Comparison of ENCODE assay signal across 8 cellular contexts in the genomic region with DNA sequence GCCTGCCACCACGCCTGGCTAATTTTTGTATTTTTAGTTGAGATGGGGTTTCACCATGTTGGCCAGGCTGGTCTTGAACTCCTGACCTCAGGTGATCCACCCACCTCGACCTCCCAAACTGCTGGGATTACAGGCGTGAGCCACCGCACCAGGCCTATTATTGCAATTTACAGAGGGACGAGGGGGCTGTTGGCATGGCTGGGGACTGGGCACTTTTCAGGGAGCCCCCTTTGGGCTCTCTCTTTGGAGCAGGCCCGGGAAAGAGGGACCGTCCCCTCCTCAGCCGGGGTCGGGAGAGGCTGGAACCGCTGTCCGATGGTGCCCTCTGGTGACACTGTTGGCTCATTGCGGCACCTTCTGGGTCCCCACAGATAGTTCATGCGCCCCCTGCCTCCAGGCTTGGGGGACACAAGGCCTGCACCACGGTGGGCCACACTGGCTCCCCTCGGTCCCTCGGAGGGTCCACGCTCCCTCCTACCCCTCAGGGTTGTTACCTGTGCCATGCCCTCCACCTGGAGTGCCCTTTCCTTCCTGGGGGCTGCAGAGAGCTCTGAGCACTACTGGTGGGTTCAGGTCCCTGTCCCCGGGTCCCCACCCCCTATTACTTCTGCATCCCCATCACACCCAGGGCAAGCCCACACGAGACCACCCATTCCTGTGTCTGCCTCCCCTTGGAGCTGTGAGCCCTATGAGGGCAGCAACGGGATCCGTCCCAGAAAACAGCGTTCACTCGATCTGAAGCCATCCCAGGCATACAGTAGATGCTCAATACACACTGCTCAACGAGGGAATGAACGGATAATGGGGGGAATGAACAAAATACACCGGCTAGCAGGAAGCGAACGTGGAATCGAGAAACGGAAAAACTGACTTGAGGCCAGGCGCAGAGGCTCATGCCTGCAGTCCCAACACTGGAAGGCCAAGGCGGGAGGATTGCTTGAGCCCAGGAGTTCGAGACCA. TPM values are rescaled to one million over a fixed set of nuclear protein-coding genes. Genes with fewer than 3 reads are reported as not detected.
DNase-seq lines count a peak whose midpoint lies in the region; ATAC-seq and TF ChIP-seq lines count a peak whose summit lies in the region.

No MANE protein-coding gene starts in this region.

- DNase-seq in BE2C (peak; percentile 84), HAP-1 (ENCODE audit: low spot score in 2 of 2) (peak; percentile 58 to 87), fibroblast of pulmonary artery (ENCODE audit: low read depth) (peak; percentile 44), NCI-H774 (lab: John Stamatoyannopoulos, UW) (no peak)
- peak; percentile 73 for DNase-seq in activated T-cell treated with anti-CD3 and anti-CD28 coated beads, Interleukin-2, amount 50 U/mL, for 1 hour

- H3K4me2 ChIP-seq in parathyroid adenoma (ENCODE audit: low read length), result no peak overlapping the region

- H3K27ac ChIP-seq in parathyroid adenoma, result no peak overlapping the region

- peak; percentile 91 for TF ChIP-seq CTCF in BE2C (IDR thresholded peaks at IDR 0.05; ENCODE audit: low read depth, low read length)
- TF ChIP-seq CTCF in fibroblast of pulmonary artery (IDR thresholded peaks at IDR 0.05; ENCODE audit: low read length, missing control alignments), result peak; percentile 72
- peak; percentile 76 for TF ChIP-seq CTCF in parathyroid adenoma (IDR thresholded peaks at IDR 0.05)

- no peak overlapping the region for H3K9ac ChIP-seq in parathyroid adenoma

- H3K9me3 ChIP-seq in BE2C, result no peaks in the 10 kb centered on the region
- no peaks in the 10 kb centered on the region for H3K9me3 ChIP-seq in HAP-1
- H3K9me3 ChIP-seq in parathyroid adenoma (ENCODE audit: control insufficient read depth, low read length), result no peaks in the 10 kb centered on the region

- H3K79me2 ChIP-seq in parathyroid adenoma, result peaks cover 14% of the 10 kb centered on the region

- in situ Hi-C loops in HAP-1 (cut with MboI; ENCODE audit: low sequenced_read_pairs), result loop anchor here (10.0 kb wide), 1 partner anchor 229 kb away; no protein-coding TSS in a partner anchor

- H3K4me3 ChIP-seq in BE2C (ENCODE audit: low read depth, low read length) (no peak overlapping the region), HAP-1 (no peak overlapping the region), fibroblast of pulmonary artery (replicated peaks; ENCODE audit: low read depth, low read length) (no peak overlapping the region), parathyroid adenoma (ENCODE audit: low read depth, low read length) (no peak overlapping the region)

- H2AFZ ChIP-seq in parathyroid adenoma, result peak overlapping the region; percentile 73

- H3K27me3 ChIP-seq in BE2C, result no peaks in the 10 kb centered on the region
- no peaks in the 10 kb centered on the region for H3K27me3 ChIP-seq in HAP-1 (ENCODE audit: low read depth)
- no peaks in the 10 kb centered on the region for H3K27me3 ChIP-seq in parathyroid adenoma (ENCODE audit: control insufficient read depth, insufficient read depth, low read length)

- no peaks in the 10 kb centered on the region for H3K4me1 ChIP-seq in BE2C
- no peaks in the 10 kb centered on the region for H3K4me1 ChIP-seq in HAP-1
- H3K4me1 ChIP-seq in parathyroid adenoma, result peaks cover 8% of the 10 kb centered on the region

- ATAC-seq in GM21360 (IDR thresholded peaks at IDR 0.05; ENCODE audit: unreplicated experiment), result no peak

- no peaks in the 10 kb centered on the region for H3K36me3 ChIP-seq in BE2C
- H3K36me3 ChIP-seq in HAP-1 (replicated peaks), result no peaks in the 10 kb centered on the region
- H3K36me3 ChIP-seq in parathyroid adenoma (ENCODE audit: control insufficient read depth, insufficient read depth, low read length), result no peaks in the 10 kb centered on the region

TF ChIP-seq in PFSK-1, 5 proteins besides CTCF, POLR2A, EP300 and RAD21:
- TF ChIP-seq POLR2AphosphoS5 (IDR thresholded peaks at IDR 0.05; ENCODE audit: low read depth, low read length) (no peak), FOXP2 (optimal IDR thresholded peaks at IDR 0.05; ENCODE audit: borderline replicate concordance, extremely low read depth, extremely low read length, insufficient read depth) (peak; percentile 71)
- TF ChIP-seq, protein P1, sequence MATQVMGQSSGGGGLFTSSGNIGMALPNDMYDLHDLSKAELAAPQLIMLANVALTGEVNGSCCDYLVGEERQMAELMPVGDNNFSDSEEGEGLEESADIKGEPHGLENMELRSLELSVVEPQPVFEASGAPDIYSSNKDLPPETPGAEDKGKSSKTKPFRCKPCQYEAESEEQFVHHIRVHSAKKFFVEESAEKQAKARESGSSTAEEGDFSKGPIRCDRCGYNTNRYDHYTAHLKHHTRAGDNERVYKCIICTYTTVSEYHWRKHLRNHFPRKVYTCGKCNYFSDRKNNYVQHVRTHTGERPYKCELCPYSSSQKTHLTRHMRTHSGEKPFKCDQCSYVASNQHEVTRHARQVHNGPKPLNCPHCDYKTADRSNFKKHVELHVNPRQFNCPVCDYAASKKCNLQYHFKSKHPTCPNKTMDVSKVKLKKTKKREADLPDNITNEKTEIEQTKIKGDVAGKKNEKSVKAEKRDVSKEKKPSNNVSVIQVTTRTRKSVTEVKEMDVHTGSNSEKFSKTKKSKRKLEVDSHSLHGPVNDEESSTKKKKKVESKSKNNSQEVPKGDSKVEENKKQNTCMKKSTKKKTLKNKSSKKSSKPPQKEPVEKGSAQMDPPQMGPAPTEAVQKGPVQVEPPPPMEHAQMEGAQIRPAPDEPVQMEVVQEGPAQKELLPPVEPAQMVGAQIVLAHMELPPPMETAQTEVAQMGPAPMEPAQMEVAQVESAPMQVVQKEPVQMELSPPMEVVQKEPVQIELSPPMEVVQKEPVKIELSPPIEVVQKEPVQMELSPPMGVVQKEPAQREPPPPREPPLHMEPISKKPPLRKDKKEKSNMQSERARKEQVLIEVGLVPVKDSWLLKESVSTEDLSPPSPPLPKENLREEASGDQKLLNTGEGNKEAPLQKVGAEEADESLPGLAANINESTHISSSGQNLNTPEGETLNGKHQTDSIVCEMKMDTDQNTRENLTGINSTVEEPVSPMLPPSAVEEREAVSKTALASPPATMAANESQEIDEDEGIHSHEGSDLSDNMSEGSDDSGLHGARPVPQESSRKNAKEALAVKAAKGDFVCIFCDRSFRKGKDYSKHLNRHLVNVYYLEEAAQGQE (IDR thresholded peaks at IDR 0.05; ENCODE audit: insufficient read depth in 1 of 2, low read depth in 2 of 2, low read length in 2 of 2), result 0 out of 4 replicates have a peak, but pooled peaks of 1 of the 2 experiments have one; percentile 12

RNA-seq across cellular contexts. Expression of a gene that starts 12.5 kb away (rescaled TPM):
- 16.3 TPM for polyA plus RNA-seq in BE2C (2012; ENCODE audit: insufficient read depth, insufficient read length, low read depth)
- 3.8 TPM for polyA plus RNA-seq in PFSK-1 (2012; ENCODE audit: insufficient read length, low read depth)

RNA-seq across cellular contexts. Expression of a gene that starts 27.5 kb away (rescaled TPM):
- 11.3 TPM for polyA plus RNA-seq in BE2C (2012; ENCODE audit: insufficient read depth, insufficient read length, low read depth)
- 25.0 TPM for polyA plus RNA-seq in PFSK-1 (2012; ENCODE audit: insufficient read length, low read depth)
